In the genomic region with DNA sequence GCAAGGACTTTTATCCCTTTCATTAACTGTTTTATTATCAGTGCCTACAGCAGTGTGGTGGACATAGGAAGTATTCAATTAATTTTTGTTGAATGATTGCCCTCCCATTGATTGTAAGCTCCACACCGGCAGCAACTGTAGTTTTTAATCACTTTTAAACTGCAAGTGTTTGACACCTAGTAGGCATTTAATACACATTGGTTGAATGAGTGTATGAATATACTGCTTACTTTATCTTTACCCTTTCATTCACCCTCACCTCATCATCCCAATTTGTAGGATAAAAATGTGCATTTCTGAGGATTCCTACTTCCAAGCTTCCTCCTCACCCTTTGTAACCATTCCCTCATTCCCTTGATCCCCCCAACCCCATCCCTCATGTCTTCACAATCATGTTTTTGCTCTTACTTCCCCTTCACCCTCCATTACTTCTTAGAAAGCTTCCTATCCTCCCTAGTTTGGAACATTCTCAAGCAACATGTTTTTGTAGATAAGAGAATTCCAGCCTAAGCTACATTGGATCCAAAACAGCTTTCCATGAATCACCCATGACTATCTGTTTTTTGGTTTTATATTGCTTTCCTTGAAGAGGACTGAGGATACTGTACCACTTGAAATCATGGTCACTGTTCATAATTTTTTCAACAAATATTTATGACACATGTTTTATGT, we compare ENCODE assay signal across 2 cellular contexts.
TF ChIP-seq lines count a peak whose summit lies in the region.

No MANE protein-coding gene starts in this region.

TF ChIP-seq in SK-N-SH, 30 proteins besides CTCF, POLR2A, EP300 and RAD21 (continued from another document):
- TF ChIP-seq, protein P1, sequence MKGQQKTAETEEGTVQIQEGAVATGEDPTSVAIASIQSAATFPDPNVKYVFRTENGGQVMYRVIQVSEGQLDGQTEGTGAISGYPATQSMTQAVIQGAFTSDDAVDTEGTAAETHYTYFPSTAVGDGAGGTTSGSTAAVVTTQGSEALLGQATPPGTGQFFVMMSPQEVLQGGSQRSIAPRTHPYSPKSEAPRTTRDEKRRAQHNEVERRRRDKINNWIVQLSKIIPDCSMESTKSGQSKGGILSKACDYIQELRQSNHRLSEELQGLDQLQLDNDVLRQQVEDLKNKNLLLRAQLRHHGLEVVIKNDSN (IDR thresholded peaks at IDR 0.05; ENCODE audit: borderline replicate concordance, low read depth), result no peak
- TF ChIP-seq RFX5 (IDR thresholded peaks at IDR 0.05; ENCODE audit: low read length) (no peak), EZH2phosphoT487 (IDR thresholded peaks at IDR 0.05; ENCODE audit: borderline replicate concordance, low read depth) (no peak), MXI1 (IDR thresholded peaks at IDR 0.05; ENCODE audit: low read depth, low read length) (no peak), JUND (IDR thresholded peaks at IDR 0.05) (no peak), TCF12 (IDR thresholded peaks at IDR 0.05) (no peak), TEAD4 (IDR thresholded peaks at IDR 0.05; ENCODE audit: borderline replicate concordance, insufficient read depth) (no peak), FOXJ3 (CRISPR knock-in tag; IDR thresholded peaks at IDR 0.05) (no peak)
- TF ChIP-seq, protein P2, sequence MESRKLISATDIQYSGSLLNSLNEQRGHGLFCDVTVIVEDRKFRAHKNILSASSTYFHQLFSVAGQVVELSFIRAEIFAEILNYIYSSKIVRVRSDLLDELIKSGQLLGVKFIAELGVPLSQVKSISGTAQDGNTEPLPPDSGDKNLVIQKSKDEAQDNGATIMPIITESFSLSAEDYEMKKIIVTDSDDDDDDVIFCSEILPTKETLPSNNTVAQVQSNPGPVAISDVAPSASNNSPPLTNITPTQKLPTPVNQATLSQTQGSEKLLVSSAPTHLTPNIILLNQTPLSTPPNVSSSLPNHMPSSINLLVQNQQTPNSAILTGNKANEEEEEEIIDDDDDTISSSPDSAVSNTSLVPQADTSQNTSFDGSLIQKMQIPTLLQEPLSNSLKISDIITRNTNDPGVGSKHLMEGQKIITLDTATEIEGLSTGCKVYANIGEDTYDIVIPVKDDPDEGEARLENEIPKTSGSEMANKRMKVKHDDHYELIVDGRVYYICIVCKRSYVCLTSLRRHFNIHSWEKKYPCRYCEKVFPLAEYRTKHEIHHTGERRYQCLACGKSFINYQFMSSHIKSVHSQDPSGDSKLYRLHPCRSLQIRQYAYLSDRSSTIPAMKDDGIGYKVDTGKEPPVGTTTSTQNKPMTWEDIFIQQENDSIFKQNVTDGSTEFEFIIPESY (IDR thresholded peaks at IDR 0.05; ENCODE audit: borderline replicate concordance, low read depth), result no peak
- TF ChIP-seq, protein P3, sequence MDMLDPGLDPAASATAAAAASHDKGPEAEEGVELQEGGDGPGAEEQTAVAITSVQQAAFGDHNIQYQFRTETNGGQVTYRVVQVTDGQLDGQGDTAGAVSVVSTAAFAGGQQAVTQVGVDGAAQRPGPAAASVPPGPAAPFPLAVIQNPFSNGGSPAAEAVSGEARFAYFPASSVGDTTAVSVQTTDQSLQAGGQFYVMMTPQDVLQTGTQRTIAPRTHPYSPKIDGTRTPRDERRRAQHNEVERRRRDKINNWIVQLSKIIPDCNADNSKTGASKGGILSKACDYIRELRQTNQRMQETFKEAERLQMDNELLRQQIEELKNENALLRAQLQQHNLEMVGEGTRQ (IDR thresholded peaks at IDR 0.05; ENCODE audit: borderline replicate concordance, low read depth, low read length), result no peak
- TF ChIP-seq, protein P4, sequence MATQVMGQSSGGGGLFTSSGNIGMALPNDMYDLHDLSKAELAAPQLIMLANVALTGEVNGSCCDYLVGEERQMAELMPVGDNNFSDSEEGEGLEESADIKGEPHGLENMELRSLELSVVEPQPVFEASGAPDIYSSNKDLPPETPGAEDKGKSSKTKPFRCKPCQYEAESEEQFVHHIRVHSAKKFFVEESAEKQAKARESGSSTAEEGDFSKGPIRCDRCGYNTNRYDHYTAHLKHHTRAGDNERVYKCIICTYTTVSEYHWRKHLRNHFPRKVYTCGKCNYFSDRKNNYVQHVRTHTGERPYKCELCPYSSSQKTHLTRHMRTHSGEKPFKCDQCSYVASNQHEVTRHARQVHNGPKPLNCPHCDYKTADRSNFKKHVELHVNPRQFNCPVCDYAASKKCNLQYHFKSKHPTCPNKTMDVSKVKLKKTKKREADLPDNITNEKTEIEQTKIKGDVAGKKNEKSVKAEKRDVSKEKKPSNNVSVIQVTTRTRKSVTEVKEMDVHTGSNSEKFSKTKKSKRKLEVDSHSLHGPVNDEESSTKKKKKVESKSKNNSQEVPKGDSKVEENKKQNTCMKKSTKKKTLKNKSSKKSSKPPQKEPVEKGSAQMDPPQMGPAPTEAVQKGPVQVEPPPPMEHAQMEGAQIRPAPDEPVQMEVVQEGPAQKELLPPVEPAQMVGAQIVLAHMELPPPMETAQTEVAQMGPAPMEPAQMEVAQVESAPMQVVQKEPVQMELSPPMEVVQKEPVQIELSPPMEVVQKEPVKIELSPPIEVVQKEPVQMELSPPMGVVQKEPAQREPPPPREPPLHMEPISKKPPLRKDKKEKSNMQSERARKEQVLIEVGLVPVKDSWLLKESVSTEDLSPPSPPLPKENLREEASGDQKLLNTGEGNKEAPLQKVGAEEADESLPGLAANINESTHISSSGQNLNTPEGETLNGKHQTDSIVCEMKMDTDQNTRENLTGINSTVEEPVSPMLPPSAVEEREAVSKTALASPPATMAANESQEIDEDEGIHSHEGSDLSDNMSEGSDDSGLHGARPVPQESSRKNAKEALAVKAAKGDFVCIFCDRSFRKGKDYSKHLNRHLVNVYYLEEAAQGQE (IDR thresholded peaks at IDR 0.05; ENCODE audit: low read depth, low read length), result no peak
TF ChIP-seq in SK-N-SH: peak in this region for 0.

TF ChIP-seq in SK-N-SH treated with all-trans-retinoic acid at 6 μM for 48 hours, 23 proteins besides CTCF, POLR2A, EP300 and RAD21 (continued from another document):
- TF ChIP-seq, protein P5, sequence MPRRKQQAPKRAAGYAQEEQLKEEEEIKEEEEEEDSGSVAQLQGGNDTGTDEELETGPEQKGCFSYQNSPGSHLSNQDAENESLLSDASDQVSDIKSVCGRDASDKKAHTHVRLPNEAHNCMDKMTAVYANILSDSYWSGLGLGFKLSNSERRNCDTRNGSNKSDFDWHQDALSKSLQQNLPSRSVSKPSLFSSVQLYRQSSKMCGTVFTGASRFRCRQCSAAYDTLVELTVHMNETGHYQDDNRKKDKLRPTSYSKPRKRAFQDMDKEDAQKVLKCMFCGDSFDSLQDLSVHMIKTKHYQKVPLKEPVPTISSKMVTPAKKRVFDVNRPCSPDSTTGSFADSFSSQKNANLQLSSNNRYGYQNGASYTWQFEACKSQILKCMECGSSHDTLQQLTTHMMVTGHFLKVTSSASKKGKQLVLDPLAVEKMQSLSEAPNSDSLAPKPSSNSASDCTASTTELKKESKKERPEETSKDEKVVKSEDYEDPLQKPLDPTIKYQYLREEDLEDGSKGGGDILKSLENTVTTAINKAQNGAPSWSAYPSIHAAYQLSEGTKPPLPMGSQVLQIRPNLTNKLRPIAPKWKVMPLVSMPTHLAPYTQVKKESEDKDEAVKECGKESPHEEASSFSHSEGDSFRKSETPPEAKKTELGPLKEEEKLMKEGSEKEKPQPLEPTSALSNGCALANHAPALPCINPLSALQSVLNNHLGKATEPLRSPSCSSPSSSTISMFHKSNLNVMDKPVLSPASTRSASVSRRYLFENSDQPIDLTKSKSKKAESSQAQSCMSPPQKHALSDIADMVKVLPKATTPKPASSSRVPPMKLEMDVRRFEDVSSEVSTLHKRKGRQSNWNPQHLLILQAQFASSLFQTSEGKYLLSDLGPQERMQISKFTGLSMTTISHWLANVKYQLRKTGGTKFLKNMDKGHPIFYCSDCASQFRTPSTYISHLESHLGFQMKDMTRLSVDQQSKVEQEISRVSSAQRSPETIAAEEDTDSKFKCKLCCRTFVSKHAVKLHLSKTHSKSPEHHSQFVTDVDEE (CRISPR knock-in tag; IDR thresholded peaks at IDR 0.05), result no peak
- TF ChIP-seq TCF4 (CRISPR knock-in tag; IDR thresholded peaks at IDR 0.05; ENCODE audit: borderline replicate concordance) (no peak), ESRRG (CRISPR knock-in tag; IDR thresholded peaks at IDR 0.05) (no peak), CSDC2 (CRISPR knock-in tag; IDR thresholded peaks at IDR 0.05) (no peak), ZC3H10 (CRISPR knock-in tag; IDR thresholded peaks at IDR 0.05) (no peak)
- TF ChIP-seq, protein P6, sequence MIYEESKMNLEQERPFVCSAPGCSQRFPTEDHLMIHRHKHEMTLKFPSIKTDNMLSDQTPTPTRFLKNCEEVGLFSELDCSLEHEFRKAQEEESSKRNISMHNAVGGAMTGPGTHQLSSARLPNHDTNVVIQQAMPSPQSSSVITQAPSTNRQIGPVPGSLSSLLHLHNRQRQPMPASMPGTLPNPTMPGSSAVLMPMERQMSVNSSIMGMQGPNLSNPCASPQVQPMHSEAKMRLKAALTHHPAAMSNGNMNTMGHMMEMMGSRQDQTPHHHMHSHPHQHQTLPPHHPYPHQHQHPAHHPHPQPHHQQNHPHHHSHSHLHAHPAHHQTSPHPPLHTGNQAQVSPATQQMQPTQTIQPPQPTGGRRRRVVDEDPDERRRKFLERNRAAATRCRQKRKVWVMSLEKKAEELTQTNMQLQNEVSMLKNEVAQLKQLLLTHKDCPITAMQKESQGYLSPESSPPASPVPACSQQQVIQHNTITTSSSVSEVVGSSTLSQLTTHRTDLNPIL (CRISPR knock-in tag; IDR thresholded peaks at IDR 0.05; ENCODE audit: low read depth), result no peak
- TF ChIP-seq, protein P7, sequence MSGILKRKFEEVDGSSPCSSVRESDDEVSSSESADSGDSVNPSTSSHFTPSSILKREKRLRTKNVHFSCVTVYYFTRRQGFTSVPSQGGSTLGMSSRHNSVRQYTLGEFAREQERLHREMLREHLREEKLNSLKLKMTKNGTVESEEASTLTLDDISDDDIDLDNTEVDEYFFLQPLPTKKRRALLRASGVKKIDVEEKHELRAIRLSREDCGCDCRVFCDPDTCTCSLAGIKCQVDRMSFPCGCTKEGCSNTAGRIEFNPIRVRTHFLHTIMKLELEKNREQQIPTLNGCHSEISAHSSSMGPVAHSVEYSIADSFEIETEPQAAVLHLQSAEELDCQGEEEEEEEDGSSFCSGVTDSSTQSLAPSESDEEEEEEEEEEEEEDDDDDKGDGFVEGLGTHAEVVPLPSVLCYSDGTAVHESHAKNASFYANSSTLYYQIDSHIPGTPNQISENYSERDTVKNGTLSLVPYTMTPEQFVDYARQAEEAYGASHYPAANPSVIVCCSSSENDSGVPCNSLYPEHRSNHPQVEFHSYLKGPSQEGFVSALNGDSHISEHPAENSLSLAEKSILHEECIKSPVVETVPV (CRISPR knock-in tag; IDR thresholded peaks at IDR 0.05), result no peak
TF ChIP-seq in SK-N-SH treated with all-trans-retinoic acid at 6 μM for 48 hours: peak in this region for 0.
